In genomic region chr4:48065587-48066052, GRCh38 we compare ENCODE assay signal across 13 cellular contexts. TPM values are rescaled to one million over a fixed set of nuclear protein-coding genes. Genes with fewer than 3 reads are reported as not detected.
DNase-seq lines count a peak whose midpoint lies in the region; ATAC-seq and TF ChIP-seq lines count a peak whose summit lies in the region.
"Had no signal": no experiment of that assay in that cellular context is flagged by ENCODE, and none has a peak within 500 bp of the region (broad histone marks: within the 10 kb centered on the region; RNA-seq: fewer than 3 reads in every experiment).

No MANE protein-coding gene starts in this region.

- H3K9ac ChIP-seq in trophoblast cell (ENCODE audit: low read length): no peak overlapping the region

- no peaks in the 10 kb centered on the region for H3K79me2 ChIP-seq in trophoblast cell (ENCODE audit: control insufficient read depth, insufficient read depth, low read length, poor library complexity)

- ATAC-seq in GM18861 (IDR thresholded peaks at IDR 0.05; ENCODE audit: unreplicated experiment) (peak; percentile 70), GM21367 (IDR thresholded peaks at IDR 0.05; ENCODE audit: unreplicated experiment) (peak; percentile 69), HG03039 (IDR thresholded peaks at IDR 0.05; ENCODE audit: unreplicated experiment) (peak; percentile 75), foreskin keratinocyte (no peak)
- ATAC-seq: left colon had no signal

- H3K4ac ChIP-seq in trophoblast cell (ENCODE audit: low read depth, low read length): no peak overlapping the region

- H3K4me1 Mint-ChIP-seq in activated T-helper 2 cell treated with anti-CD3 and anti-CD28 coated beads, Interferon-gamma antibody, Interleukin-2, Interleukin-4, amounts not matched to agents 10 μg/mL and 5 μg/mL and 100 μg/mL, durations not matched to agents 14 hours and 24 hours and 36 hours (ENCODE audit: low read depth): peaks cover 5% of the 10 kb centered on the region

- H4K12ac ChIP-seq in trophoblast cell (ENCODE audit: low read depth, low read length): no peak overlapping the region

- H3K36me3 Mint-ChIP-seq in activated T-helper 2 cell treated with anti-CD3 and anti-CD28 coated beads, Interferon-gamma antibody, Interleukin-2, Interleukin-4, amounts not matched to agents 10 μg/mL and 5 μg/mL and 100 μg/mL, durations not matched to agents 14 hours and 24 hours and 36 hours (ENCODE audit: low read depth): no peaks in the 10 kb centered on the region

- no peak overlapping the region for H2BK120ac ChIP-seq in trophoblast cell (ENCODE audit: insufficient read depth, low read length, poor library complexity)

- H3K4me1 ChIP-seq in foreskin keratinocyte (no peaks in the 10 kb centered on the region), trophoblast cell (ENCODE audit: control insufficient read depth in 1 of 2, insufficient read depth in 2 of 2, low read length in 2 of 2) (no peaks in the 10 kb centered on the region)

- H3K27ac Mint-ChIP-seq in activated T-helper 2 cell treated with anti-CD3 and anti-CD28 coated beads, Interferon-gamma antibody, Interleukin-2, Interleukin-4, amounts not matched to agents 10 μg/mL and 5 μg/mL and 100 μg/mL, durations not matched to agents 14 hours and 24 hours and 36 hours: no peak overlapping the region
- H3K27ac Mint-ChIP-seq: activated T-helper 1 cell treated with anti-CD3 and anti-CD28 coated beads, Interleukin-12 subunit alpha, Interleukin-12 subunit beta, Interleukin-2, Interleukin-4 antibody, amounts not matched to agents 30 ng/mL and 10 ng/mL and 1 ng/mL, durations not matched to agents 14 hours and 24 hours and 36 hours had no signal

- no peak overlapping the region for H4K8ac ChIP-seq in trophoblast cell (ENCODE audit: low read depth, low read length)

- H2AFZ ChIP-seq in trophoblast cell (ENCODE audit: insufficient read depth, low read length, poor library complexity): no peak overlapping the region

- no peak overlapping the region for H2BK12ac ChIP-seq in trophoblast cell (ENCODE audit: low read length)

- H3K27me3 Mint-ChIP-seq in activated T-helper 2 cell treated with anti-CD3 and anti-CD28 coated beads, Interferon-gamma antibody, Interleukin-2, Interleukin-4, amounts not matched to agents 10 μg/mL and 5 μg/mL and 100 μg/mL, durations not matched to agents 14 hours and 24 hours and 36 hours (ENCODE audit: low read depth): peaks cover 7% of the 10 kb centered on the region

- H3K27ac ChIP-seq in foreskin keratinocyte: no peak overlapping the region
- H3K27ac ChIP-seq in trophoblast cell (ENCODE audit: low read depth, low read length): no peak overlapping the region

- WGBS in trophoblast cell (ENCODE audit: extremely low coverage, insufficient coverage, insufficient read length): no CpG with 5 or more reads among the region's 1 CpG

- no peak overlapping the region for H2AK5ac ChIP-seq in trophoblast cell (ENCODE audit: low read length)

- H3K79me1 ChIP-seq in trophoblast cell (ENCODE audit: low read length): no peaks in the 10 kb centered on the region

- no peak overlapping the region for H2BK5ac ChIP-seq in trophoblast cell (ENCODE audit: low read depth, low read length, poor library complexity)

- H3K14ac ChIP-seq in trophoblast cell (ENCODE audit: low read length): no peak overlapping the region

- intact Hi-C loops in activated T-helper 2 cell treated with anti-CD3 and anti-CD28 coated beads, Interferon-gamma antibody, Interleukin-2, Interleukin-4, amounts not matched to agents 10 μg/mL and 5 μg/mL and 100 μg/mL, durations not matched to agents 14 hours and 24 hours and 36 hours (cut with micrococcal nuclease): no loop called here

- TF ChIP-seq CTCF in foreskin keratinocyte (conservative IDR thresholded peaks at IDR 0.05): peak; percentile 3

- H3K36me3 ChIP-seq in trophoblast cell (ENCODE audit: control insufficient read depth in 1 of 2, insufficient read depth in 2 of 2, low read length in 2 of 2): no peaks in the 10 kb centered on the region

- no peak overlapping the region for H3K4me3 ChIP-seq in trophoblast cell (ENCODE audit: low read depth, low read length)

- H3K18ac ChIP-seq in trophoblast cell (ENCODE audit: low read length): no peak overlapping the region

- DNase-seq in foreskin keratinocyte (no peak), NCI-H524 (lab: John Stamatoyannopoulos, UW) (no peak), trophoblast cell (no peak)
- DNase-seq in activated T-helper 2 cell treated with anti-CD3 and anti-CD28 coated beads, Interferon-gamma antibody, Interleukin-2, Interleukin-4, amounts not matched to agents 10 μg/mL and 5 μg/mL and 100 μg/mL, durations not matched to agents 14 hours and 24 hours and 36 hours (ENCODE audit: low spot score): no peak
- DNase-seq: left colon; NCI-H1092 treated with DMSO at 0.1 percent for 48 hours; stimulated activated CD4-positive, alpha-beta T cell treated with anti-CD3 and anti-CD28 coated beads, Interleukin-12 subunit alpha, Interleukin-12 subunit beta, amount 100 ng/mL, for 4 hours had no signal

- no peaks in the 10 kb centered on the region for H3K9me3 ChIP-seq in trophoblast cell (ENCODE audit: insufficient read depth, low read depth, low read length)

- no peak overlapping the region for H3K23ac ChIP-seq in trophoblast cell (ENCODE audit: low read length)

- no peak overlapping the region for H3K4me2 ChIP-seq in trophoblast cell (ENCODE audit: low read length)

- no peak overlapping the region for H3K4me3 Mint-ChIP-seq in activated T-helper 2 cell treated with anti-CD3 and anti-CD28 coated beads, Interferon-gamma antibody, Interleukin-2, Interleukin-4, amounts not matched to agents 10 μg/mL and 5 μg/mL and 100 μg/mL, durations not matched to agents 14 hours and 24 hours and 36 hours (ENCODE audit: low read depth)
- H3K4me3 Mint-ChIP-seq: activated T-helper 1 cell treated with anti-CD3 and anti-CD28 coated beads, Interleukin-12 subunit alpha, Interleukin-12 subunit beta, Interleukin-2, Interleukin-4 antibody, amounts not matched to agents 30 ng/mL and 10 ng/mL and 1 ng/mL, durations not matched to agents 14 hours and 24 hours and 36 hours had no signal

- peaks cover 15% of the 10 kb centered on the region for H3K9me3 Mint-ChIP-seq in activated T-helper 2 cell treated with anti-CD3 and anti-CD28 coated beads, Interferon-gamma antibody, Interleukin-2, Interleukin-4, amounts not matched to agents 10 μg/mL and 5 μg/mL and 100 μg/mL, durations not matched to agents 14 hours and 24 hours and 36 hours

- H4K91ac ChIP-seq in trophoblast cell (ENCODE audit: low read depth, low read length): no peak overlapping the region

- no peaks in the 10 kb centered on the region for H3K27me3 ChIP-seq in foreskin keratinocyte
- no peaks in the 10 kb centered on the region for H3K27me3 ChIP-seq in trophoblast cell (ENCODE audit: insufficient read depth, low read length)

RNA-seq across cellular contexts. Expression of gene NIPAL1, which starts 49.0 kb away (rescaled TPM):
- 16.2 and 17.0 TPM in 2 replicates for total RNA-seq in foreskin keratinocyte
- polyA plus RNA-seq in foreskin keratinocyte: 3.2 and 4.3 TPM in 2 replicates
- 0.82 and 1.4 TPM in 2 replicates for total RNA-seq in activated T-helper 2 cell treated with anti-CD3 and anti-CD28 coated beads, Interferon-gamma antibody, Interleukin-2, Interleukin-4, amounts not matched to agents 10 μg/mL and 5 μg/mL and 100 μg/mL, durations not matched to agents 14 hours and 24 hours and 36 hours
- 3.9 and 4.5 TPM in 2 replicates for polyA plus RNA-seq in trophoblast cell (2013)

RNA-seq across cellular contexts. Expression of gene CNGA1, which starts 49.1 kb away (rescaled TPM):
- total RNA-seq in foreskin keratinocyte: 0.31 and 0.53 TPM in 2 replicates
- 0.41 and 0.50 TPM in 2 replicates for polyA plus RNA-seq in foreskin keratinocyte
- total RNA-seq in activated T-helper 2 cell treated with anti-CD3 and anti-CD28 coated beads, Interferon-gamma antibody, Interleukin-2, Interleukin-4, amounts not matched to agents 10 μg/mL and 5 μg/mL and 100 μg/mL, durations not matched to agents 14 hours and 24 hours and 36 hours: not detected in 2 replicates
- 0.16 and 0.19 TPM in 2 replicates for polyA plus RNA-seq in trophoblast cell (2013)
- total RNA-seq: activated T-helper 1 cell treated with anti-CD3 and anti-CD28 coated beads, Interleukin-12 subunit alpha, Interleukin-12 subunit beta, Interleukin-2, Interleukin-4 antibody, amounts not matched to agents 30 ng/mL and 10 ng/mL and 1 ng/mL, durations not matched to agents 14 hours and 24 hours and 36 hours; OCI-LY7; T-helper 2 cell treated with Interferon-gamma antibody and Interleukin-4, amounts not matched to agents 100 ng/mL and 5 ng/mL, for 36 hours had no signal
